In genomic region chr10:101773923-101774588, GRCh38 we compare ENCODE assay signal across 20 cellular contexts. TPM values are rescaled to one million over a fixed set of nuclear protein-coding genes. Genes with fewer than 3 reads are reported as not detected.
DNase-seq lines count a peak whose midpoint lies in the region; ATAC-seq lines count a peak whose summit lies in the region.
"Had no signal": no experiment of that assay in that cellular context is flagged by ENCODE, and none has a peak within 500 bp of the region (broad histone marks: within the 10 kb centered on the region; RNA-seq: fewer than 3 reads in every experiment).

No MANE protein-coding gene starts in this region.

- H2BK120ac ChIP-seq in neuronal stem cell (ENCODE audit: low read depth, low read length) = peak overlapping the region; percentile 4

- H3K27ac Mint-ChIP-seq in CD8-positive, alpha-beta memory T cell = no peak overlapping the region
- H3K27ac Mint-ChIP-seq: activated naive CD8-positive, alpha-beta T cell treated with anti-CD3 and anti-CD28 coated beads, Interleukin-2, amount 50 U/mL, for 24 hours had no signal

- peak overlapping the region; percentile 96 for H3K4me2 ChIP-seq in neuronal stem cell (ENCODE audit: insufficient read depth, low read length, poor library complexity, severe bottlenecking)
- H3K4me2 ChIP-seq: hepatocyte had no signal

- H3K23ac ChIP-seq in neuronal stem cell (ENCODE audit: low read depth, low read length, poor library complexity) = no peak overlapping the region

- no peak for DNase-seq in CD8-positive, alpha-beta memory T cell
- DNase-seq in NCI-H69 (lab: John Stamatoyannopoulos, UW) (peak; percentile 15), neuronal stem cell (ENCODE audit: low spot score) (no peak), Right ventricle myocardium superior (no peak), NCI-H2196 treated with DMSO at 0.1 percent for 48 hours (lab: John Stamatoyannopoulos, UW; ENCODE audit: unreplicated experiment) (no peak)
- DNase-seq in activated CD4-positive, alpha-beta T cell treated with anti-CD3 and anti-CD28 coated beads, Interleukin-2, amount 50 U/mL, for 1 hour = no peak
- DNase-seq: activated naive CD8-positive, alpha-beta T cell treated with anti-CD3 and anti-CD28 coated beads, Interleukin-2, amount 50 U/mL, for 24 hours; cortex of kidney; kidney glomerular epithelial cell; NCI-H1417; NCI-H526 treated with DMSO at 0.1 percent for 48 hours; SIG-M5; spleen; stimulated activated CD4-positive, alpha-beta T cell treated with anti-CD3 and anti-CD28 coated beads, Interleukin-4, amount 100 ng/mL, for 4 hours; T-helper 2 cell; WERI-Rb-1 had no signal

- H3K36me3 ChIP-seq in CD8-positive, alpha-beta memory T cell (ENCODE audit: insufficient read depth, low read length) = no peaks in the 10 kb centered on the region
- H3K36me3 ChIP-seq in iPS-15b (ENCODE audit: control insufficient read depth, insufficient read depth, low read length) (no peaks in the 10 kb centered on the region), neuronal stem cell (replicated peaks in 1 of 2; ENCODE audit: control insufficient read depth in 2 of 2, insufficient read depth in 2 of 2, low read length in 2 of 2) (peaks cover 0 to 4% of the 10 kb centered on the region in 2 donors)
- H3K36me3 ChIP-seq: spleen, WERI-Rb-1 had no signal

- no peaks in the 10 kb centered on the region for H3K9me3 Mint-ChIP-seq in CD8-positive, alpha-beta memory T cell
- H3K9me3 Mint-ChIP-seq: activated naive CD8-positive, alpha-beta T cell treated with anti-CD3 and anti-CD28 coated beads, Interleukin-2, amount 50 U/mL, for 24 hours had no signal

- no CpG with 5 or more reads among the region's 13 CpGs for WGBS in neuronal stem cell (ENCODE audit: extremely low coverage in 2 of 2, insufficient read length in 2 of 2, insufficient replicate concordance in 1 of 2), 2 donors

- POLR2A ChIA-PET in CD8-positive, alpha-beta memory T cell (lab: Charles Lee) = interaction anchor here (0.6 to 1.2 kb wide), 2 partner anchors 44 to 94 kb away, joined by 3 read pairs; partner anchors contain the start of gene OGA

- H3K4me1 ChIP-seq in CD8-positive, alpha-beta memory T cell (ENCODE audit: insufficient read depth, low read length) = peaks cover 13% of the 10 kb centered on the region
- H3K4me1 ChIP-seq in iPS-15b (ENCODE audit: control insufficient read depth, insufficient read depth, low read length) (peaks cover 14% of the 10 kb centered on the region), neuronal stem cell (ENCODE audit: control insufficient read depth in 2 of 2, insufficient read depth in 1 of 2, low read depth in 1 of 2, low read length in 2 of 2) (peaks cover 6 to 30% of the 10 kb centered on the region in 2 donors)

- intact Hi-C loops in Right ventricle myocardium superior (cut with DNase I) = no loop called here

- H4K8ac ChIP-seq in neuronal stem cell (ENCODE audit: low read depth, low read length) = no peak overlapping the region

- peak overlapping the region; percentile 90 for H2AK5ac ChIP-seq in neuronal stem cell (ENCODE audit: low read depth, low read length)

- no peak overlapping the region for H2AFZ ChIP-seq in neuronal stem cell (ENCODE audit: low read length)
- H2AFZ ChIP-seq: hepatocyte had no signal

- no peak overlapping the region for H3K4me3 ChIP-seq in CD8-positive, alpha-beta memory T cell (ENCODE audit: low read length)
- H3K4me3 ChIP-seq in iPS-15b (ENCODE audit: low read depth, low read length) (peak overlapping the region; percentile 52), neuronal stem cell (ENCODE audit: low read length in 2 of 2) (no peak overlapping the region)
- H3K4me3 ChIP-seq: hepatocyte had no signal

- ATAC-seq in Right ventricle myocardium superior (ENCODE audit: poor library complexity) (no peak), HG02763 (IDR thresholded peaks at IDR 0.05; ENCODE audit: unreplicated experiment) (no peak)
- ATAC-seq: activated naive CD8-positive, alpha-beta T cell treated with anti-CD3 and anti-CD28 coated beads, Interleukin-2, amount 50 U/mL, for 24 hours had no signal

- H4K91ac ChIP-seq in neuronal stem cell (ENCODE audit: low read depth, low read length, poor library complexity) = no peak overlapping the region

- no peak overlapping the region for H2BK12ac ChIP-seq in neuronal stem cell (ENCODE audit: low read length)

- H3K36me3 Mint-ChIP-seq in CD8-positive, alpha-beta memory T cell = peaks cover 0 to 1% (median 0%) of the 10 kb centered on the region in 3 donors

- no peak overlapping the region for H2BK5ac ChIP-seq in neuronal stem cell (ENCODE audit: low read length)

- H3K9ac ChIP-seq in iPS-15b (ENCODE audit: low read depth, low read length) = no peak overlapping the region
- H3K9ac ChIP-seq in neuronal stem cell (ENCODE audit: low read depth, low read length, poor library complexity) = no peak overlapping the region

- peaks cover 52% of the 10 kb centered on the region for H3K27me3 ChIP-seq in CD8-positive, alpha-beta memory T cell (ENCODE audit: insufficient read depth, low read length, poor library complexity, severe bottlenecking)
- H3K27me3 ChIP-seq in iPS-15b (ENCODE audit: control insufficient read depth, insufficient read depth, low read length) (peaks cover 62% of the 10 kb centered on the region), neuronal stem cell (ENCODE audit: control insufficient read depth in 3 of 3, insufficient read depth in 3 of 3, low read depth in 1 of 3, low read length in 3 of 3) (peaks cover 0 to 96% (median 37%) of the 10 kb centered on the region in 3 experiments)

- peak overlapping the region in 5 of 7 donors; percentile 5 to 73 (median 44) for H3K4me3 Mint-ChIP-seq in CD8-positive, alpha-beta memory T cell
- H3K4me3 Mint-ChIP-seq: activated naive CD8-positive, alpha-beta T cell treated with anti-CD3 and anti-CD28 coated beads, Interleukin-2, amount 50 U/mL, for 24 hours had no signal

- H3K18ac ChIP-seq in neuronal stem cell (ENCODE audit: low read length) = peak overlapping the region; percentile 90

- peak overlapping the region; percentile 52 for H2BK15ac ChIP-seq in neuronal stem cell (ENCODE audit: low read length)

- no peaks in the 10 kb centered on the region for H3K9me3 ChIP-seq in CD8-positive, alpha-beta memory T cell (ENCODE audit: low read length)
- H3K9me3 ChIP-seq in iPS-15b (ENCODE audit: control insufficient read depth, insufficient read depth, low read length) (no peaks in the 10 kb centered on the region), neuronal stem cell (replicated peaks in 1 of 2; ENCODE audit: control insufficient read depth in 2 of 2, insufficient read depth in 1 of 2, low read depth in 1 of 2, low read length in 2 of 2) (no peaks in the 10 kb centered on the region)
- H3K9me3 ChIP-seq: spleen had no signal

- CTCF ChIA-PET in CD8-positive, alpha-beta memory T cell (lab: Charles Lee) = interaction anchor here (1.1 to 6.1 kb wide), 5 partner anchors 7 to 114 kb away, joined by 3 to 27 read pairs (median 5); no protein-coding TSS in a partner anchor

- no peak overlapping the region for H3K14ac ChIP-seq in neuronal stem cell (ENCODE audit: low read length)

- peaks cover 22 to 40% (median 22%) of the 10 kb centered on the region in 3 donors for H3K4me1 Mint-ChIP-seq in CD8-positive, alpha-beta memory T cell

- no peak overlapping the region for H3K4ac ChIP-seq in neuronal stem cell (ENCODE audit: low read length)

- H3K27me3 Mint-ChIP-seq in CD8-positive, alpha-beta memory T cell = peaks cover 47 to 71% of the 10 kb centered on the region in 2 donors

- H3K27ac ChIP-seq in CD8-positive, alpha-beta memory T cell (ENCODE audit: low read depth, low read length) = no peak overlapping the region
- no peak overlapping the region for H3K27ac ChIP-seq in neuronal stem cell (replicated peaks; ENCODE audit: low read length)
- H3K27ac ChIP-seq: hepatocyte, spleen, WERI-Rb-1 had no signal

- peaks cover 8% of the 10 kb centered on the region for H3K79me1 ChIP-seq in neuronal stem cell (ENCODE audit: low read depth, low read length)

RNA-seq across cellular contexts. Expression of gene FGF8, which starts 1.9 kb away (rescaled TPM):
- not detected for total RNA-seq in CD8-positive, alpha-beta memory T cell
- polyA plus RNA-seq in CD8-positive, alpha-beta memory T cell = not detected
- polyA plus RNA-seq in neuronal stem cell (2013, experiment 1 of 2) = 91.9 TPM
- 86.1 TPM for polyA plus RNA-seq in neuronal stem cell (2013, experiment 2 of 2)
- total RNA-seq in Right ventricle myocardium superior = not detected
- total RNA-seq: hepatocyte, spleen, subcutaneous adipose tissue had no signal
- polyA plus RNA-seq: hepatocyte had no signal

RNA-seq across cellular contexts. Expression of gene NPM3, which starts 9.2 kb away (rescaled TPM):
- total RNA-seq in CD8-positive, alpha-beta memory T cell = 100 to 1,000 TPM; 209 to 217 TPM
- polyA plus RNA-seq in CD8-positive, alpha-beta memory T cell = 7.5 TPM
- 105 TPM for polyA plus RNA-seq in neuronal stem cell (2013, experiment 1 of 2)
- 108 TPM for polyA plus RNA-seq in neuronal stem cell (2013, experiment 2 of 2)
- 5.8 TPM for total RNA-seq in Right ventricle myocardium superior

RNA-seq across cellular contexts. Expression of gene OGA, which starts 44.2 kb away (rescaled TPM):
- total RNA-seq in CD8-positive, alpha-beta memory T cell = 100 to 1,000 TPM in 1 of 2 experiments, 10 to 100 TPM in 1; 95.8 to 109 TPM
- 45.7 TPM for polyA plus RNA-seq in CD8-positive, alpha-beta memory T cell
- 74.9 TPM for polyA plus RNA-seq in neuronal stem cell (2013, experiment 1 of 2)
- 76.0 TPM for polyA plus RNA-seq in neuronal stem cell (2013, experiment 2 of 2)
- 84.4 TPM for total RNA-seq in Right ventricle myocardium superior

Comparison
In these comparisons a context has a peak if more than half of its experiments do, and no peak if none do; other contexts are left out.
1. RNA of gene NPM3, which starts 9.2 kb away (total RNA-seq): 209 to 217 TPM in CD8-positive, alpha-beta memory T cell; 5.8 TPM in Right ventricle myocardium superior (single experiment); every median in the first group is over 10 times any median in the second.